In genomic region chr2:143692162-143692561, GRCh38 we compare ENCODE assay signal across 2 cellular contexts.
TF ChIP-seq lines count a peak whose summit lies in the region.

No MANE protein-coding gene starts in this region.

TF ChIP-seq in GM23338, 12 proteins besides CTCF, POLR2A, EP300 and RAD21 (continued from another document):
- TF ChIP-seq CREB1 (CRISPR knock-in tag; IDR thresholded peaks at IDR 0.05; ENCODE audit: low read depth) (no peak), POLR2AphosphoS5 (IDR thresholded peaks at IDR 0.05; ENCODE audit: low read depth) (no peak), ZNF462 (CRISPR knock-in tag; IDR thresholded peaks at IDR 0.05) (no peak), EZH2 (IDR thresholded peaks at IDR 0.05; ENCODE audit: low read depth, unreplicated experiment) (no peak), EZH2phosphoT487 (IDR thresholded peaks at IDR 0.05; ENCODE audit: unreplicated experiment) (no peak), JUNB (IDR thresholded peaks at IDR 0.05; ENCODE audit: unreplicated experiment) (no peak), STAT1 (IDR thresholded peaks at IDR 0.05; ENCODE audit: unreplicated experiment) (no peak), REST (IDR thresholded peaks at IDR 0.05; ENCODE audit: unreplicated experiment) (no peak), ZNF331 (CRISPR knock-in tag; IDR thresholded peaks at IDR 0.05; ENCODE audit: low read depth) (no peak), ETS1 (IDR thresholded peaks at IDR 0.05) (no peak)

TF ChIP-seq in HepG2, 621 proteins besides CTCF, POLR2A, EP300 and RAD21 (continued from another document):
- TF ChIP-seq TRIM22 (IDR thresholded peaks at IDR 0.05) (no peak), SRF (IDR thresholded peaks at IDR 0.05; ENCODE audit: low read depth, low read length) (no peak), ZFP82 (CRISPR knock-in tag; IDR thresholded peaks at IDR 0.05; ENCODE audit: borderline replicate concordance) (no peak), NR2F1 (CRISPR knock-in tag; IDR thresholded peaks at IDR 0.05) (no peak), ZSCAN22 (CRISPR knock-in tag; IDR thresholded peaks at IDR 0.05) (no peak), PRPF4 (IDR thresholded peaks at IDR 0.05; ENCODE audit: low read depth, low read length, poor library complexity, severe bottlenecking) (no peak), JUND (CRISPR knock-in tag; IDR thresholded peaks at IDR 0.05) (no peak), ZNF138 (CRISPR knock-in tag; IDR thresholded peaks at IDR 0.05; ENCODE audit: low read depth) (no peak), CERS6 (CRISPR knock-in tag; IDR thresholded peaks at IDR 0.05) (no peak), ZNF235 (CRISPR knock-in tag; IDR thresholded peaks at IDR 0.05; ENCODE audit: borderline replicate concordance) (no peak), TRIM24 (CRISPR knock-in tag; IDR thresholded peaks at IDR 0.05) (no peak)
